Comparison of ENCODE assay signal across 24 cellular contexts in genomic region chr1:8307628-8308027, GRCh38. TPM values are rescaled to one million over a fixed set of nuclear protein-coding genes. Genes with fewer than 3 reads are reported as not detected.
"Had no signal": no experiment of that assay in that cellular context is flagged by ENCODE, and none has a peak within 500 bp of the region (broad histone marks: within the 10 kb centered on the region; RNA-seq: fewer than 3 reads in every experiment).

No MANE protein-coding gene starts in this region.

- H3K36me3 ChIP-seq: gastroesophageal sphincter, tibial artery, vagina had no signal

- DNase-seq: activated B cell treated with CpG ODN at 0.5 μM for 24 hours; activated CD4-positive, alpha-beta T cell treated with anti-CD3 and anti-CD28 coated beads for 36 hours; activated CD4-positive, alpha-beta T cell treated with anti-CD3 and anti-CD28 coated beads, Interleukin-2, amount 50 U/mL, for 4 hours; activated CD8-positive, alpha-beta memory T cell treated with anti-CD3 and anti-CD28 coated beads for 24 hours; activated CD8-positive, alpha-beta memory T cell treated with anti-CD3 and anti-CD28 coated beads, Interleukin-2, amount 50 U/mL, for 4 hours; activated naive CD4-positive, alpha-beta T cell; activated T-cell treated with anti-CD3 and anti-CD28 coated beads, Interleukin-2, amount 50 U/mL, for 4 hours; cerebellar nuclear complex; left ventricle myocardium superior; naive B cell; retina; stimulated activated CD4-positive, alpha-beta T cell treated with anti-CD3 and anti-CD28 coated beads, Interleukin-4, amount 100 ng/mL, for 24 hours; stimulated activated naive CD8-positive, alpha-beta T cell treated with anti-CD3 and anti-CD28 coated beads, Interleukin-15, Interleukin-2, amounts not matched to agents 100 U/mL and 50 U/mL, for 24 hours; T1000; tibial artery had no signal

- H3K9me3 ChIP-seq: tibial artery, vagina had no signal

- H3K4me1 Mint-ChIP-seq: activated B cell treated with CpG ODN at 0.5 μM for 24 hours; activated CD4-positive, alpha-beta T cell treated with anti-CD3 and anti-CD28 coated beads for 36 hours; memory B cell; naive B cell had no signal

- H3K9me3 Mint-ChIP-seq: activated T-cell treated with anti-CD3 and anti-CD28 coated beads, Interleukin-2, amount 50 U/mL, for 4 hours; activated T-helper 2 cell treated with anti-CD3 and anti-CD28 coated beads, Interferon-gamma antibody, Interleukin-2, Interleukin-4, amounts not matched to agents 10 μg/mL and 5 μg/mL and 100 μg/mL, durations not matched to agents 14 hours and 24 hours and 36 hours; memory B cell; T-helper 1 cell treated with Interleukin-12 subunit alpha and Interleukin-12 subunit beta and Interleukin-4 antibody, amounts not matched to agents 30 μg/mL and 1 μg/mL, for 36 hours had no signal

- H3K4me3 Mint-ChIP-seq: activated B cell treated with CpG ODN at 0.5 μM for 24 hours; activated CD4-positive, alpha-beta T cell treated with anti-CD3 and anti-CD28 coated beads for 36 hours; activated T-cell treated with anti-CD3 and anti-CD28 coated beads, Interleukin-2, amount 50 U/mL, for 4 hours; memory B cell; naive B cell; T-helper 1 cell treated with Interleukin-12 subunit alpha and Interleukin-12 subunit beta and Interleukin-4 antibody, amounts not matched to agents 30 μg/mL and 1 μg/mL, for 36 hours had no signal

- H3K27ac Mint-ChIP-seq: activated B cell treated with CpG ODN at 0.5 μM for 24 hours; activated CD4-positive, alpha-beta T cell treated with anti-CD3 and anti-CD28 coated beads for 36 hours; activated T-helper 2 cell treated with anti-CD3 and anti-CD28 coated beads, Interferon-gamma antibody, Interleukin-2, Interleukin-4, amounts not matched to agents 10 μg/mL and 5 μg/mL and 100 μg/mL, durations not matched to agents 14 hours and 24 hours and 36 hours; memory B cell; naive B cell; T-helper 1 cell treated with Interleukin-12 subunit alpha and Interleukin-12 subunit beta and Interleukin-4 antibody, amounts not matched to agents 30 μg/mL and 1 μg/mL, for 36 hours had no signal

- H3K4me1 ChIP-seq: vagina had no signal

- H3K36me3 Mint-ChIP-seq: memory B cell, naive B cell had no signal

- FAIRE-seq: bronchial epithelial cell had no signal

- ATAC-seq: activated CD4-positive, alpha-beta T cell treated with anti-CD3 and anti-CD28 coated beads for 36 hours; activated T-cell treated with anti-CD3 and anti-CD28 coated beads, Interleukin-2, amount 50 U/mL, for 4 hours; gastroesophageal sphincter; left ventricle myocardium superior; stimulated activated naive CD8-positive, alpha-beta T cell treated with anti-CD3 and anti-CD28 coated beads, Interleukin-15, Interleukin-2, amounts not matched to agents 100 U/mL and 50 U/mL, for 24 hours had no signal

- H3K27ac ChIP-seq: coronary artery, epithelial cell of prostate, gastroesophageal sphincter, tibial artery, vagina had no signal

- H3K27me3 ChIP-seq: gastroesophageal sphincter, tibial artery, vagina had no signal

- H3K4me3 ChIP-seq: coronary artery, gastroesophageal sphincter, tibial artery, vagina had no signal

RNA-seq across cellular contexts. Expression of gene SLC45A1, which starts 10.3 kb away (rescaled TPM):
- total RNA-seq: mononuclear cell had no signal
